ENCODE assay signal across 15 cellular contexts in the genomic region with DNA sequence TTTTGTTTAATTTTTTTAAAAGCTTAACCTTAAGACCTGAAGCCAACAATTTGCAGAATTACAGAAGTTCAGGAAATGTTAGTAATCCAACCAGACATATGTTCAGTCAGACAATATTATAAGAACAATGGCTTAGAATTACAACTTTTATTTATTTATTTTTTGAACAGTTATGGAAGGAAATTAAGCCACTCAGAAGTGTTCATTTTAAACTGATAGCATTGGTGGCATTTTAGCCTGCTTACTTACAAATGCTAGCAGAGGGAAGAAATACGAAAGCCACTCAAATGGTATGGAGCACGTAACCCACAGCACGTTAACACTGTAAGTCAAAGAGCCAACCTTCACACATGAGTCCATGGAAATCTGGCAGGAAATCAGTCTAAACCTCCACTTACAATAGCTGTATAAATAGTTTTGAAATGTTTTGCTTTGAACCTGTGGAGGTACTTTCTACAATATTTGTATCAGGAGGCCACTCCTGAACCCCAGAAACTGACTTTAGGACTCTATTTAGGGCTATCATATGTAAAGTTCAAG.
DNase-seq lines count a peak whose midpoint lies in the region; ATAC-seq, FAIRE-seq and TF ChIP-seq lines count a peak whose summit lies in the region.
"Had no signal": no experiment of that assay in that cellular context is flagged by ENCODE, and none has a peak within 500 bp of the region (broad histone marks: within the 10 kb centered on the region; RNA-seq: fewer than 3 reads in every experiment).

No MANE protein-coding gene starts in this region.

- H2BK12ac ChIP-seq in H1 (ENCODE audit: low read depth, low read length) = no peak overlapping the region

- peaks cover 0 to 5% of the 10 kb centered on the region in 2 experiments; a peak in 4 of 5 replicates for H3K36me3 ChIP-seq in HepG2 (replicated peaks in 1 of 2; ENCODE audit: control insufficient read depth in 1 of 2, insufficient read depth in 2 of 2, low read length in 2 of 2)
- H3K36me3 ChIP-seq in right lobe of liver = no peaks in the 10 kb centered on the region
- no peaks in the 10 kb centered on the region for H3K36me3 ChIP-seq in H1 (ENCODE audit: control insufficient read depth in 2 of 4, insufficient read depth in 4 of 4, low read length in 3 of 4)
- H3K36me3 ChIP-seq in effector memory CD4-positive, alpha-beta T cell (ENCODE audit: control insufficient read depth, insufficient read depth, low read length) = no peaks in the 10 kb centered on the region
- H3K36me3 ChIP-seq: BLaER1 had no signal

- no peak overlapping the region for H2BK120ac ChIP-seq in H1 (replicated peaks; ENCODE audit: low read depth, low read length)

- H2BK15ac ChIP-seq in H1 (ENCODE audit: low read length) = no peak overlapping the region

- H3K23me2 ChIP-seq in H1 (ENCODE audit: low read depth, low read length) = no peaks in the 10 kb centered on the region

- H3K79me2 ChIP-seq in HepG2 (ENCODE audit: insufficient read depth, low read length) (peaks cover 96% of the 10 kb centered on the region), H1 (ENCODE audit: control insufficient read depth in 1 of 2, insufficient read depth in 2 of 2, low read length in 2 of 2) (peaks cover 0 to 3% of the 10 kb centered on the region in 2 experiments; a peak in 1 of 4 replicates)

- TF ChIP-seq CTCF in HepG2 (CRISPR knock-in tag; IDR thresholded peaks at IDR 0.05) (no peak), right lobe of liver (IDR thresholded peaks at IDR 0.05) (no peak), H1 (IDR thresholded peaks at IDR 0.05; ENCODE audit: control extremely low read depth in 1 of 3, insufficient read depth in 1 of 3, low read depth in 1 of 3, low read length in 3 of 3) (no peak)

- ATAC-seq in HepG2 (no peak), right lobe of liver (no peak), memory B cell (ENCODE audit: low read depth) (no peak), SK-N-SH treated with all-trans-retinoic acid at 6 μM for 48 hours (no peak)

- H3K4me2 ChIP-seq in HepG2 (ENCODE audit: low read depth, low read length) (no peak overlapping the region), H1 (ENCODE audit: insufficient read depth in 1 of 2, low read depth in 2 of 2, low read length in 2 of 2) (no peak overlapping the region)
- H3K4me2 ChIP-seq: BLaER1 had no signal

- WGBS in HepG2 (ENCODE audit: low lambda C conversion rate) = 100% methylated on average over 3 of the region's 3 CpGs
- 52% methylated on average over 3 of the region's 3 CpGs for WGBS in right lobe of liver (ENCODE audit: insufficient coverage, low coverage, low lambda C conversion rate, missing lambda C conversion rate)
- 91% methylated on average over 3 of the region's 3 CpGs; no CpG with 5 or more reads in 1 of the 2 experiments for WGBS in H1 (ENCODE audit: extremely low coverage in 1 of 2, insufficient coverage in 1 of 2, insufficient read length in 1 of 2, insufficient replicate concordance in 2 of 2, low coverage in 1 of 2, low lambda C conversion rate in 2 of 2, missing lambda C conversion rate in 1 of 2), 2 experiments

- H3K9me3 ChIP-seq in HepG2 (ENCODE audit: low read length) (no peaks in the 10 kb centered on the region), right lobe of liver (no peaks in the 10 kb centered on the region), H1 (ENCODE audit: insufficient read depth in 2 of 2, low read depth in 1 of 2, low read length in 1 of 2) (no peaks in the 10 kb centered on the region)
- no peaks in the 10 kb centered on the region for H3K9me3 ChIP-seq in effector memory CD4-positive, alpha-beta T cell (ENCODE audit: control insufficient read depth, low read length)
- H3K9me3 ChIP-seq: BLaER1 had no signal

- in situ Hi-C loops in HepG2 (cut with HindIII; ENCODE audit: extremely low pct_ligation_motif_present, low pct_unique_long_range_greater_than_20kb) = no loop called here

- no peak for TF ChIP-seq RAD21 in HepG2 (CRISPR knock-in tag; IDR thresholded peaks at IDR 0.05)
- TF ChIP-seq RAD21 in H1 (IDR thresholded peaks at IDR 0.05 in 1 of 2, conservative IDR thresholded peaks at IDR 0.05 in 1 of 2; ENCODE audit: low read depth in 2 of 2, low read length in 2 of 2) = no peak

- no peak for TF ChIP-seq EP300 in HepG2 (IDR thresholded peaks at IDR 0.05; ENCODE audit: low read depth in 2 of 2, low read length in 2 of 2)
- no peak for TF ChIP-seq EP300 in HepG2 (CRISPR knock-in tag; IDR thresholded peaks at IDR 0.05; ENCODE audit: borderline replicate concordance)
- TF ChIP-seq EP300 in H1 (IDR thresholded peaks at IDR 0.05; ENCODE audit: borderline replicate concordance in 1 of 2, low read depth in 2 of 2, low read length in 2 of 2) = no peak

- H2BK20ac ChIP-seq in H1 (ENCODE audit: low read length) = no peak overlapping the region

- peaks cover 2% of the 10 kb centered on the region; the same call in 1 of the 2 replicates for H3K79me1 ChIP-seq in H1 (ENCODE audit: low read depth, low read length)

- no peaks in the 10 kb centered on the region for H3K9me3 Mint-ChIP-seq in memory B cell
- H3K9me3 Mint-ChIP-seq: CD8-positive, alpha-beta memory T cell; IgD-negative memory B cell had no signal

- POLR2A ChIA-PET in HepG2 (lab: Yijun Ruan, JAX) (no interaction called here), H1 (lab: Charles Lee; ENCODE audit: partially characterized antibody) (no interaction called here)

- H3K4me3 ChIP-seq in HepG2 (replicated peaks in 1 of 3; ENCODE audit: insufficient read depth in 1 of 3, low read depth in 2 of 3, low read length in 3 of 3) = no peak overlapping the region
- no peak overlapping the region for H3K4me3 ChIP-seq in right lobe of liver
- H3K4me3 ChIP-seq in H1 (ENCODE audit: extremely low read depth in 1 of 4, insufficient read depth in 2 of 4, low read depth in 3 of 4, low read length in 4 of 4) = no peak overlapping the region
- no peak overlapping the region for H3K4me3 ChIP-seq in effector memory CD4-positive, alpha-beta T cell (ENCODE audit: insufficient read depth, low read depth, low read length, poor library complexity, severe bottlenecking)
- H3K4me3 ChIP-seq: BLaER1, GM23248 had no signal

- no peak overlapping the region for H4K5ac ChIP-seq in H1 (ENCODE audit: insufficient read length, low read depth, low read length)

- H3K18ac ChIP-seq in H1 (ENCODE audit: extremely low read depth, low read length) = no peak overlapping the region

- H3K56ac ChIP-seq in H1 (replicated peaks; ENCODE audit: insufficient read length, low read depth, low read length) = no peak overlapping the region

- H3K27me3 Mint-ChIP-seq in memory B cell = no peaks in the 10 kb centered on the region
- H3K27me3 Mint-ChIP-seq: CD8-positive, alpha-beta memory T cell; IgD-negative memory B cell had no signal

- H3K4ac ChIP-seq in H1 (replicated peaks; ENCODE audit: insufficient read length, low read depth, low read length) = no peak overlapping the region

- H2BK5ac ChIP-seq in H1 (ENCODE audit: low read depth, low read length) = no peak overlapping the region

- H3K27ac ChIP-seq in HepG2 (ENCODE audit: extremely low read length, insufficient read depth, low read length) = peak overlapping the region; percentile 52
- peak overlapping the region in 1 of 3 donors; percentile 9 for H3K27ac ChIP-seq in right lobe of liver
- H3K27ac ChIP-seq in H1 (ENCODE audit: low read depth, low read length) = no peak overlapping the region
- H3K27ac ChIP-seq in effector memory CD4-positive, alpha-beta T cell (ENCODE audit: insufficient read depth, low read length, poor library complexity, severe bottlenecking) = no peak overlapping the region
- H3K27ac ChIP-seq: BLaER1, GM23248 had no signal

- H3K36me3 Mint-ChIP-seq in memory B cell = peaks cover 15% of the 10 kb centered on the region

- no peak overlapping the region for H2AFZ ChIP-seq in HepG2 (ENCODE audit: low read length)
- no peak overlapping the region for H2AFZ ChIP-seq in H1 (ENCODE audit: low read length)
- H2AFZ ChIP-seq: GM23248 had no signal

- no peaks in the 10 kb centered on the region for H4K20me1 ChIP-seq in HepG2 (ENCODE audit: insufficient read depth, low read length)
- no peaks in the 10 kb centered on the region for H4K20me1 ChIP-seq in H1 (replicated peaks in 1 of 2; ENCODE audit: control insufficient read depth in 1 of 2, insufficient read depth in 2 of 2, low read length in 2 of 2)
- H4K20me1 ChIP-seq: BLaER1 had no signal

- no peak overlapping the region for H4K8ac ChIP-seq in H1 (ENCODE audit: extremely low read depth, insufficient read depth, low read length)

- H3K4me1 ChIP-seq in HepG2 (ENCODE audit: insufficient read depth, low read length) (peaks cover 96% of the 10 kb centered on the region), right lobe of liver (peaks cover 0 to 83% (median 18%) of the 10 kb centered on the region in 4 donors), H1 (replicated peaks in 1 of 4; ENCODE audit: control insufficient read depth in 3 of 4, insufficient read depth in 4 of 4, low read length in 3 of 4) (peaks cover 0 to 4% (median 0%) of the 10 kb centered on the region in 4 experiments; a peak in 1 of 7 replicates)
- H3K4me1 ChIP-seq in effector memory CD4-positive, alpha-beta T cell (ENCODE audit: control insufficient read depth, insufficient read depth, low read length, poor library complexity, severe bottlenecking) = no peaks in the 10 kb centered on the region
- H3K4me1 ChIP-seq: BLaER1 had no signal

- H3K4me1 Mint-ChIP-seq in memory B cell = peaks cover 40% of the 10 kb centered on the region

- peak overlapping the region; percentile 70 for H3K27ac Mint-ChIP-seq in memory B cell
- H3K27ac Mint-ChIP-seq: CD8-positive, alpha-beta memory T cell had no signal

- intact Hi-C loops in HepG2 (cut with micrococcal nuclease; ENCODE audit: unreplicated experiment) = loop anchor here (10.0 kb wide), 1 partner anchor 104 kb away; a partner anchor contains a TSS
- intact Hi-C loops in right lobe of liver (cut with DNase I) = no loop called here

- H3K9ac ChIP-seq in HepG2 (ENCODE audit: insufficient read depth, low read depth, low read length) (no peak overlapping the region), H1 (replicated peaks in 1 of 4; ENCODE audit: extremely low read depth in 1 of 4, low read depth in 3 of 4, low read length in 3 of 4) (no peak overlapping the region)
- H3K9ac ChIP-seq: BLaER1, GM23248 had no signal

- peak overlapping the region; percentile 72 for H3K23ac ChIP-seq in H1 (ENCODE audit: insufficient read length)

- no peak overlapping the region for H3K14ac ChIP-seq in H1 (ENCODE audit: insufficient read length)

- TF ChIP-seq POLR2A in HepG2 (IDR thresholded peaks at IDR 0.05; ENCODE audit: insufficient read depth in 1 of 2, low read depth in 2 of 2, low read length in 2 of 2) (no peak), right lobe of liver (IDR thresholded peaks at IDR 0.05) (no peak), H1 (IDR thresholded peaks at IDR 0.05; ENCODE audit: control extremely low read depth in 1 of 2, low read depth in 2 of 2, low read length in 2 of 2) (no peak)

- DNase-seq in HepG2 (ENCODE audit: low spot score) = no peak
- no peak for DNase-seq in right lobe of liver
- DNase-seq in H1 (ENCODE audit: low read depth in 1 of 2, low spot score in 2 of 2) = no peak
- no peak for DNase-seq in memory B cell (ENCODE audit: low spot score in 2 of 2)
- DNase-seq in effector memory CD4-positive, alpha-beta T cell = no peak
- no peak for DNase-seq in hippocampal formation (lab: John Stamatoyannopoulos, UW)
- DNase-seq: 8988T; AML-193; CD8-positive, alpha-beta memory T cell; DMS53; GM23248; H7 had no signal

- no peak overlapping the region for H2AK5ac ChIP-seq in H1 (ENCODE audit: low read depth, low read length)

- H3K27me3 ChIP-seq in HepG2 (ENCODE audit: control insufficient read depth in 1 of 2, insufficient read depth in 2 of 2, low read length in 2 of 2) (no peaks in the 10 kb centered on the region), right lobe of liver (no peaks in the 10 kb centered on the region), H1 (replicated peaks in 1 of 4; ENCODE audit: control insufficient read depth in 3 of 4, extremely low read depth in 1 of 4, insufficient read depth in 3 of 4, low read length in 3 of 4) (no peaks in the 10 kb centered on the region)
- H3K27me3 ChIP-seq in effector memory CD4-positive, alpha-beta T cell (replicated peaks; ENCODE audit: control insufficient read depth, insufficient read depth, low read length, poor library complexity, severe bottlenecking) = no peaks in the 10 kb centered on the region
- H3K27me3 ChIP-seq: BLaER1 had no signal

- no peak for FAIRE-seq in HepG2 (lab: Jason Lieb, UNC)
- no peak for FAIRE-seq in H1 (lab: Jason Lieb, UNC)

- CTCF ChIA-PET in HepG2 (lab: Yijun Ruan, JAX; ENCODE audit: low intra/inter-chr PET ratio, low total read pairs) (no interaction called here), H1 (lab: Charles Lee; ENCODE audit: partially characterized antibody) (interaction anchor here (1.1 to 1.5 kb wide), 4 partner anchors 9 to 204 kb away, joined by 3 to 7 read pairs (median 3); no protein-coding TSS in a partner anchor)

- BruUV-seq in HepG2 (replicated peaks; lab: Mats Ljungman, UMichigan) = no TSS peak

- no peak overlapping the region for H3K4me3 Mint-ChIP-seq in memory B cell

- H4K91ac ChIP-seq in H1 (replicated peaks; ENCODE audit: insufficient read length, low read length) = no peak overlapping the region
